Comparison of ENCODE assay signal across 13 cellular contexts in the genomic region with DNA sequence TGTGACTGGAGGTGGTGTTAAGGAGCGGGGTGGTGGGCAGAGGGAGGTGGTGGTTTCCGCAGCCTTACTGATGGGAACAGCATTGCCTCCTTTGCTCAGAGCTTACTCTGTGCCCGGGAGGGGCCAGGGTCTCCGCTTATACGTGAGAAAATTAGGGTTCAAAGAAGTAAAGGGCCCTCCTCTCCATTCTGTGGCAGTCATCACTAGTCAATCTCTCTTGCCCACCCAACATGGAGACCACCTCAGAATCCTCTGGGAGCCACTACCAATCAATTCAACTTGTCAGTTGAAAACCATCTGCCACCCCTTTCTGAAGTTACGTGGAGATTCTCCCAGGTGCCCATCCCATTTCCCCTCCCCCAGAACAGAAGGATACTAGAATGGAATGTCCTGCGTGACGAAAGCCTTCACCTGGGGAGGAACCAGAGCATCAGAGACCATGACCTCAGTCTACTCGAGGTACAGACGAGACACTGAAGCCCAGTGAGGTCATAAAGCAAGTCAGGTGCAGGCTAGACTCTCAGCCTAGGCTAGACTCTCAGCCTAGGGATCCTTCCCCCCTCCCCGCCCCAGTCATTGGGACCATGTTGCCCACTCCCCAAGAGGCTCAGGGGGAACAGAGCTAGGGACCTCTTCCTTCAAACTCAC. TPM values are rescaled to one million over a fixed set of nuclear protein-coding genes. Genes with fewer than 3 reads are reported as not detected.
DNase-seq lines count a peak whose midpoint lies in the region; ATAC-seq and TF ChIP-seq lines count a peak whose summit lies in the region.
"Had no signal": no experiment of that assay in that cellular context is flagged by ENCODE, and none has a peak within 500 bp of the region (broad histone marks: within the 10 kb centered on the region; RNA-seq: fewer than 3 reads in every experiment).

No MANE protein-coding gene starts in this region.

- H4K20me1 ChIP-seq in neural progenitor cell (ENCODE audit: low read depth), result peaks cover 12% of the 10 kb centered on the region

- H3K36me3 Mint-ChIP-seq in endothelial cell (ENCODE audit: low read depth, unreplicated experiment), result peaks cover 37% of the 10 kb centered on the region
- H3K36me3 Mint-ChIP-seq in neural progenitor cell, result peaks cover 2% of the 10 kb centered on the region

- peak overlapping the region; percentile 94 to 98 for H3K27ac ChIP-seq in right atrium auricular region
- no peak overlapping the region for H3K27ac ChIP-seq in neural progenitor cell
- no peak overlapping the region for H3K27ac ChIP-seq in WERI-Rb-1

- H2AFZ ChIP-seq in neural progenitor cell (replicated peaks), result no peak overlapping the region

- H3K4me3 Mint-ChIP-seq in endothelial cell (ENCODE audit: unreplicated experiment) (peak overlapping the region; percentile 56), neural progenitor cell (peak overlapping the region; percentile 41)

- no peaks in the 10 kb centered on the region for H3K27me3 ChIP-seq in right atrium auricular region
- peaks cover 44% of the 10 kb centered on the region for H3K27me3 ChIP-seq in neural progenitor cell
- H3K27me3 ChIP-seq in WERI-Rb-1 (ENCODE audit: insufficient read depth, low read depth, severe bottlenecking), result no peaks in the 10 kb centered on the region

- H3K27ac Mint-ChIP-seq in endothelial cell (ENCODE audit: unreplicated experiment) (peak overlapping the region; percentile 62), neural progenitor cell (no peak overlapping the region)

- peaks cover 7% of the 10 kb centered on the region for H3F3A ChIP-seq in neural progenitor cell (ENCODE audit: low read depth)

- peak overlapping the region; percentile 55 for H3K4me2 ChIP-seq in neural progenitor cell

- H3K4me3 ChIP-seq in right atrium auricular region (no peak overlapping the region), neural progenitor cell (no peak overlapping the region), WERI-Rb-1 (ENCODE audit: low read depth, low read length) (no peak overlapping the region)

- no peak for TF ChIP-seq CTCF in right atrium auricular region (IDR thresholded peaks at IDR 0.05)
- TF ChIP-seq CTCF in endothelial cell (IDR thresholded peaks at IDR 0.05; ENCODE audit: unreplicated experiment), result no peak
- no peak for TF ChIP-seq CTCF in neural progenitor cell (IDR thresholded peaks at IDR 0.05)
- TF ChIP-seq CTCF in WERI-Rb-1 (IDR thresholded peaks at IDR 0.05; ENCODE audit: low read depth, low read length), result no peak

- H3K4me1 Mint-ChIP-seq in endothelial cell (ENCODE audit: unreplicated experiment) (peaks cover 39% of the 10 kb centered on the region), neural progenitor cell (peaks cover 12% of the 10 kb centered on the region)

- no peak for ATAC-seq in Right ventricle myocardium superior (ENCODE audit: poor library complexity)
- ATAC-seq in GM19395 (IDR thresholded peaks at IDR 0.05; ENCODE audit: unreplicated experiment), result no peak
- ATAC-seq in HG03432 (IDR thresholded peaks at IDR 0.05; ENCODE audit: unreplicated experiment), result no peak

- H3K79me2 ChIP-seq in neural progenitor cell (ENCODE audit: low read depth), result no peaks in the 10 kb centered on the region

- DNase-seq in right atrium auricular region (ENCODE audit: low spot score) (no peak), Right ventricle myocardium superior (no peak), endothelial cell (ENCODE audit: low spot score) (no peak), neural progenitor cell (ENCODE audit: low spot score) (no peak), WERI-Rb-1 (no peak), NCI-H524 (lab: John Stamatoyannopoulos, UW) (no peak)
- DNase-seq: activated CD4-positive, alpha-beta T cell treated with anti-CD3 and anti-CD28 coated beads for 4 hours; activated naive CD4-positive, alpha-beta T cell; effector CD8-positive, alpha-beta T cell; NCI-H187 had no signal

- H3K9ac ChIP-seq in neural progenitor cell, result no peak overlapping the region

- H3K9me3 Mint-ChIP-seq in endothelial cell (ENCODE audit: unreplicated experiment), result no peaks in the 10 kb centered on the region
- no peaks in the 10 kb centered on the region for H3K9me3 Mint-ChIP-seq in neural progenitor cell

- intact Hi-C loops in Right ventricle myocardium superior (cut with DNase I), result loop anchor here (10.0 kb wide), 1 partner anchor 109 kb away; the partner anchor contains the start of gene LIMK2

- H3K27me3 Mint-ChIP-seq in endothelial cell (ENCODE audit: unreplicated experiment), result peaks cover 21% of the 10 kb centered on the region
- H3K27me3 Mint-ChIP-seq in neural progenitor cell (ENCODE audit: insufficient read depth, low read depth), result peaks cover 5% of the 10 kb centered on the region

- H3K4me1 ChIP-seq in right atrium auricular region (peaks cover 0 to 45% of the 10 kb centered on the region in 2 donors), neural progenitor cell (no peaks in the 10 kb centered on the region)

- no peaks in the 10 kb centered on the region for H3K9me3 ChIP-seq in right atrium auricular region
- H3K9me3 ChIP-seq in neural progenitor cell (ENCODE audit: low read depth), result no peaks in the 10 kb centered on the region
- no peaks in the 10 kb centered on the region for H3K9me3 ChIP-seq in WERI-Rb-1 (ENCODE audit: severe bottlenecking)

- H3K36me3 ChIP-seq in right atrium auricular region, result peaks cover 26% of the 10 kb centered on the region
- no peaks in the 10 kb centered on the region for H3K36me3 ChIP-seq in neural progenitor cell
- peaks cover 8% of the 10 kb centered on the region for H3K36me3 ChIP-seq in WERI-Rb-1

RNA-seq across cellular contexts. Expression of gene SELENOM, which starts 2.0 kb away (rescaled TPM):
- total RNA-seq in right atrium auricular region, result 100 to 1,000 TPM; 133 to 358 TPM
- total RNA-seq in Right ventricle myocardium superior, result 43.4 TPM
- 35.4 TPM for total RNA-seq in endothelial cell (ENCODE audit: unreplicated experiment)
- total RNA-seq in neural progenitor cell (ENCODE audit: low replicate concordance), result 7.4 and 13.9 TPM in 2 replicates

RNA-seq across cellular contexts. Expression of gene INPP5J, which starts 17.4 kb away (rescaled TPM):
- total RNA-seq in right atrium auricular region, result 10 to 100 TPM; 17.6 to 26.3 TPM
- total RNA-seq in Right ventricle myocardium superior, result 15.4 TPM
- 2.8 TPM for total RNA-seq in endothelial cell (ENCODE audit: unreplicated experiment)
- 1.5 and 3.7 TPM in 2 replicates for total RNA-seq in neural progenitor cell (ENCODE audit: low replicate concordance)

RNA-seq across cellular contexts. Expression of gene SMTN, which starts 24.3 kb away (rescaled TPM):
- total RNA-seq in right atrium auricular region (100 to 1,000 TPM in 1 of 2 donors, 10 to 100 TPM in 1; 81.4 to 183 TPM), Right ventricle myocardium superior (256 TPM), endothelial cell (ENCODE audit: unreplicated experiment) (736 TPM), neural progenitor cell (ENCODE audit: low replicate concordance) (14.1 and 24.0 TPM in 2 replicates)

RNA-seq across cellular contexts. Expression of gene PLA2G3, which starts 34.9 kb away (rescaled TPM):
- total RNA-seq in right atrium auricular region (not detected), Right ventricle myocardium superior (not detected), endothelial cell (ENCODE audit: unreplicated experiment) (2.8 TPM), neural progenitor cell (ENCODE audit: low replicate concordance) (0.41 and 3.6 TPM in 2 replicates)
- total RNA-seq: renal cortical epithelial cell had no signal

RNA-seq across cellular contexts. Expression of gene RNF185, which starts 54.6 kb away (rescaled TPM):
- total RNA-seq in right atrium auricular region (10 to 100 TPM; 17.6 to 26.8 TPM), Right ventricle myocardium superior (17.7 TPM), endothelial cell (ENCODE audit: unreplicated experiment) (30.9 TPM), neural progenitor cell (ENCODE audit: low replicate concordance) (23.2 and 31.1 TPM in 2 replicates)

Comparison
In these comparisons a context has a peak if more than half of its experiments do, and no peak if none do; other contexts are left out.
1. H3K27ac ChIP-seq: peak in right atrium auricular region (2 of 2); none in neural progenitor cell (single experiment) and WERI-Rb-1 (single experiment).